9 cellular contexts compared by ENCODE assay signal in genomic region chr11:105035262-105035620, GRCh38. TPM values are rescaled to one million over a fixed set of nuclear protein-coding genes. Genes with fewer than 3 reads are reported as not detected.
DNase-seq lines count a peak whose midpoint lies in the region; ATAC-seq, FAIRE-seq and TF ChIP-seq lines count a peak whose summit lies in the region.
"Had no signal": no experiment of that assay in that cellular context is flagged by ENCODE, and none has a peak within 500 bp of the region (broad histone marks: within the 10 kb centered on the region; RNA-seq: fewer than 3 reads in every experiment).

No MANE protein-coding gene starts in this region.

- H3K9me3 ChIP-seq in fibroblast of lung (ENCODE audit: control insufficient read depth, insufficient read depth, low read depth, low read length), result no peaks in the 10 kb centered on the region
- no peaks in the 10 kb centered on the region for H3K9me3 ChIP-seq in thyroid gland

- peaks cover 2 to 3% of the 10 kb centered on the region in 2 donors for H3K36me3 Mint-ChIP-seq in activated T-cell treated with anti-CD3 and anti-CD28 coated beads, Interleukin-2, amount 50 U/mL, for 72 hours (ENCODE audit: insufficient read depth in 2 of 2)

- 67 to 83% methylated on average over 1 of the region's 1 CpG for WGBS in thyroid gland, 2 donors

- no peak overlapping the region for H3K9ac ChIP-seq in fibroblast of lung (ENCODE audit: insufficient read depth, low read length)

- DNase-seq in activated T-cell treated with anti-CD3 and anti-CD28 coated beads, Interleukin-2, amount 50 U/mL, for 72 hours, result no peak
- DNase-seq in activated T-cell treated with anti-CD3 and anti-CD28 coated beads, Interleukin-2, amount 50 U/mL, for 1 hour, result no peak
- DNase-seq in fibroblast of lung (ENCODE audit: low read depth in 2 of 2) (no peak), thyroid gland (no peak), hippocampal formation (lab: John Stamatoyannopoulos, UW) (no peak), HTR-8/SVneo (ENCODE audit: insufficient read length, low spot score) (no peak), NCI-H2107 (lab: John Stamatoyannopoulos, UW) (no peak)

- ATAC-seq in activated T-cell treated with anti-CD3 and anti-CD28 coated beads, Interleukin-2, amount 50 U/mL, for 72 hours (replicated peaks in 1 of 2), result peak; percentile 25 to 32
- peak; percentile 11 for ATAC-seq in HG03469 (IDR thresholded peaks at IDR 0.05; ENCODE audit: unreplicated experiment)

- no peak for TF ChIP-seq POLR2A in thyroid gland (IDR thresholded peaks at IDR 0.05)

- H3K36me3 ChIP-seq in fibroblast of lung (ENCODE audit: control insufficient read depth, insufficient read depth, low read length) (no peaks in the 10 kb centered on the region), thyroid gland (no peaks in the 10 kb centered on the region)

- H2AFZ ChIP-seq in fibroblast of lung (ENCODE audit: low read length), result no peak overlapping the region

- H3K27ac ChIP-seq in fibroblast of lung (ENCODE audit: insufficient read depth, low read length), result peak overlapping the region; percentile 8
- peak overlapping the region in 2 of 3 donors; percentile 15 to 43 for H3K27ac ChIP-seq in thyroid gland

- no peaks in the 10 kb centered on the region for H4K20me1 ChIP-seq in fibroblast of lung (ENCODE audit: control insufficient read depth, extremely low read depth, insufficient read depth, low read length)

- peaks cover 2% of the 10 kb centered on the region in 2 donors for H3K9me3 Mint-ChIP-seq in activated T-cell treated with anti-CD3 and anti-CD28 coated beads, Interleukin-2, amount 50 U/mL, for 72 hours

- H3K27ac Mint-ChIP-seq in activated T-cell treated with anti-CD3 and anti-CD28 coated beads, Interleukin-2, amount 50 U/mL, for 72 hours, result peak overlapping the region; percentile 79

- H3K4me3 ChIP-seq in fibroblast of lung (replicated peaks in 1 of 4; ENCODE audit: control extremely low read depth in 1 of 4, insufficient read depth in 1 of 4, low read depth in 3 of 4, low read length in 4 of 4) (peak overlapping the region in 2 of 4 experiments; percentile 69 to 80), thyroid gland (replicated peaks in 1 of 3) (no peak overlapping the region)

- H3K27me3 ChIP-seq in fibroblast of lung (ENCODE audit: control insufficient read depth, insufficient read depth, low read length) (no peaks in the 10 kb centered on the region), thyroid gland (no peaks in the 10 kb centered on the region)

- TF ChIP-seq CTCF in fibroblast of lung (conservative IDR thresholded peaks at IDR 0.05 in 1 of 2, IDR thresholded peaks at IDR 0.05 in 1 of 2; ENCODE audit: low read depth in 1 of 2, low read length in 2 of 2), result no peak
- no peak for TF ChIP-seq CTCF in thyroid gland (IDR thresholded peaks at IDR 0.05)

- no peaks in the 10 kb centered on the region for H3K79me2 ChIP-seq in fibroblast of lung (ENCODE audit: control insufficient read depth, insufficient read depth, low read length)

- intact Hi-C loops in thyroid gland (cut with DNase I), result no loop called here

- H3K4me1 ChIP-seq in fibroblast of lung (ENCODE audit: control insufficient read depth, extremely low read depth, insufficient read depth, low read length), result peaks cover 2% of the 10 kb centered on the region
- H3K4me1 ChIP-seq in thyroid gland, result no peaks in the 10 kb centered on the region

- FAIRE-seq in HTR-8/SVneo (lab: Jason Lieb, UNC), result no peak

- no peaks in the 10 kb centered on the region for H3K27me3 Mint-ChIP-seq in activated T-cell treated with anti-CD3 and anti-CD28 coated beads, Interleukin-2, amount 50 U/mL, for 72 hours (ENCODE audit: low read depth)

- H3K4me3 Mint-ChIP-seq in activated T-cell treated with anti-CD3 and anti-CD28 coated beads, Interleukin-2, amount 50 U/mL, for 72 hours, result peak overlapping the region; percentile 75 to 91

- H3K4me2 ChIP-seq in fibroblast of lung (ENCODE audit: extremely low read depth, insufficient read depth, low read length), result peak overlapping the region; percentile 49

- H3K4me1 Mint-ChIP-seq in activated T-cell treated with anti-CD3 and anti-CD28 coated beads, Interleukin-2, amount 50 U/mL, for 72 hours (ENCODE audit: low read depth), result peaks cover 45% of the 10 kb centered on the region

RNA-seq across cellular contexts. Expression of gene CASP1, which starts 0.3 kb away (rescaled TPM):
- total RNA-seq in activated T-cell treated with anti-CD3 and anti-CD28 coated beads, Interleukin-2, amount 50 U/mL, for 72 hours, result 10 to 100 TPM; 20.4 to 23.9 TPM
- 82.2 and 115 TPM in 2 replicates for total RNA-seq in fibroblast of lung
- polyA plus RNA-seq in fibroblast of lung, result 45.4 and 49.9 TPM in 2 replicates
- polyA plus RNA-seq in fibroblast of lung (2012), result 64.7 and 80.9 TPM in 2 replicates
- 2.5 and 4.5 TPM in 2 replicates for polyA minus RNA-seq in fibroblast of lung (ENCODE audit: low replicate concordance)
- 10 to 100 TPM in 2 of 4 donors, 1 to 10 TPM in 2; 2.7 to 18.9 (median 9.2) TPM for total RNA-seq in thyroid gland

RNA-seq across cellular contexts. Expression of gene CARD16, which starts 9.9 kb away (rescaled TPM):
- 10 to 100 TPM in 1 of 2 donors, 1 to 10 TPM in 1; 8.0 to 10.8 TPM for total RNA-seq in activated T-cell treated with anti-CD3 and anti-CD28 coated beads, Interleukin-2, amount 50 U/mL, for 72 hours
- total RNA-seq in fibroblast of lung (102 and 143 TPM in 2 replicates), thyroid gland (1 to 10 TPM in 3 of 4 donors, not detected in 1; 2.0 to 4.3 (median 2.8) TPM)
- 97.2 and 114 TPM in 2 replicates for polyA plus RNA-seq in fibroblast of lung
- polyA plus RNA-seq in fibroblast of lung (2012), result 99.5 and 123 TPM in 2 replicates
- 4.7 and 12.8 TPM in 2 replicates for polyA minus RNA-seq in fibroblast of lung (ENCODE audit: low replicate concordance)

RNA-seq across cellular contexts. Expression of gene CASP5, which starts 12.3 kb away (rescaled TPM):
- total RNA-seq in activated T-cell treated with anti-CD3 and anti-CD28 coated beads, Interleukin-2, amount 50 U/mL, for 72 hours, result not detected
- total RNA-seq in fibroblast of lung (0.17 and 0.26 TPM in 2 replicates), thyroid gland (not detected)
- polyA plus RNA-seq in fibroblast of lung, result not detected in 2 replicates
- not detected in 2 replicates for polyA plus RNA-seq in fibroblast of lung (2012)
- not detected in 2 replicates for polyA minus RNA-seq in fibroblast of lung (ENCODE audit: low replicate concordance)
- total RNA-seq: Daoy had no signal
